ENCODE assay signal across 8 cellular contexts in genomic region chr12:108568653-108569154, GRCh38. TPM values are rescaled to one million over a fixed set of nuclear protein-coding genes. Genes with fewer than 3 reads are reported as not detected.
DNase-seq lines count a peak whose midpoint lies in the region; ATAC-seq, FAIRE-seq and TF ChIP-seq lines count a peak whose summit lies in the region.

No MANE protein-coding gene starts in this region.

- peaks cover 0 to 21% (median 9%) of the 10 kb centered on the region in 4 donors for H3K4me1 ChIP-seq in Peyer's patch
- H3K4me1 ChIP-seq in adipocyte (ENCODE audit: control insufficient read depth, insufficient read depth, low read length), result peaks cover 60% of the 10 kb centered on the region

- peak in 2 of 3 donors; percentile 66 to 81 for DNase-seq in Peyer's patch
- DNase-seq in adipocyte (ENCODE audit: low read depth), result no peak
- peak; percentile 37 for DNase-seq in stimulated activated CD8-positive, alpha-beta memory T cell treated with anti-CD3 and anti-CD28 coated beads, Interleukin-12 subunit alpha, Interleukin-12 subunit beta, amount 100 ng/mL, for 24 hours (ENCODE audit: extremely low read depth)
- DNase-seq in kidney tubule cell (ENCODE audit: low spot score), result no peak
- no peak for DNase-seq in NCI-H1694 (lab: John Stamatoyannopoulos, UW)
- no peak for DNase-seq in D721Med (ENCODE audit: insufficient read length, low spot score)

- H3K36me3 ChIP-seq in Peyer's patch, result peaks cover 0 to 58% (median 0%) of the 10 kb centered on the region in 3 donors
- peaks cover 56% of the 10 kb centered on the region for H3K36me3 ChIP-seq in adipocyte (ENCODE audit: control insufficient read depth, insufficient read depth, low read length, severe bottlenecking)

- TF ChIP-seq POLR2A in Peyer's patch (IDR thresholded peaks at IDR 0.05), result no peak

- no peak overlapping the region for H3K4me3 ChIP-seq in Peyer's patch
- no peak overlapping the region for H3K4me3 ChIP-seq in adipocyte (ENCODE audit: low read length)

- H3K27me3 ChIP-seq in Peyer's patch (no peaks in the 10 kb centered on the region), adipocyte (replicated peaks; ENCODE audit: control insufficient read depth, insufficient read depth, low read length) (no peaks in the 10 kb centered on the region)

- peak overlapping the region; percentile 62 to 70 (median 64) for H3K27ac ChIP-seq in Peyer's patch

- peak overlapping the region; percentile 99 for H3K9ac ChIP-seq in adipocyte (ENCODE audit: low read length)

- H3K9me3 ChIP-seq in Peyer's patch, result no peaks in the 10 kb centered on the region
- no peaks in the 10 kb centered on the region for H3K9me3 ChIP-seq in adipocyte (ENCODE audit: control insufficient read depth, low read length)

- FAIRE-seq in D721Med (lab: Jason Lieb, UNC), result no peak

- ATAC-seq in GM18519 (IDR thresholded peaks at IDR 0.05; ENCODE audit: low FRiP score, unreplicated experiment) (peak; percentile 67), HG02885 (IDR thresholded peaks at IDR 0.05; ENCODE audit: poor library complexity, unreplicated experiment) (peak; percentile 87)

- TF ChIP-seq CTCF in Peyer's patch (IDR thresholded peaks at IDR 0.05) (no peak), D721Med (IDR thresholded peaks at IDR 0.05; ENCODE audit: insufficient read depth, missing control alignments) (no peak)

RNA-seq across cellular contexts. Expression of gene ISCU, which starts 6.3 kb away (rescaled TPM):
- total RNA-seq in Peyer's patch, result 100 to 1,000 TPM; 121 to 146 (median 138) TPM

RNA-seq across cellular contexts. Expression of gene SART3, which starts 7.7 kb away (rescaled TPM):
- 100 to 1,000 TPM in 1 of 4 donors, 10 to 100 TPM in 3; 67.8 to 205 (median 77.7) TPM for total RNA-seq in Peyer's patch

RNA-seq across cellular contexts. Expression of gene TMEM119, which starts 29.2 kb away (rescaled TPM):
- 10 to 100 TPM in 1 of 4 donors, 1 to 10 TPM in 3; 1.8 to 17.3 (median 3.4) TPM for total RNA-seq in Peyer's patch

RNA-seq across cellular contexts. Expression of gene FICD, which starts 53.6 kb away (rescaled TPM):
- 10 to 100 TPM in 2 of 4 donors, 1 to 10 TPM in 2; 4.1 to 11.6 (median 8.6) TPM for total RNA-seq in Peyer's patch

Comparison
In these comparisons a context has a peak if more than half of its experiments do, and no peak if none do; other contexts are left out.
1. DNase-seq: peak in Peyer's patch (2 of 3) and stimulated activated CD8-positive, alpha-beta memory T cell treated with anti-CD3 and anti-CD28 coated beads, Interleukin-12 subunit alpha, Interleukin-12 subunit beta, amount 100 ng/mL, for 24 hours (single experiment); none in adipocyte (single experiment), kidney tubule cell (single experiment), NCI-H1694 (single experiment) and D721Med (single experiment).